Comparison of ENCODE assay signal across 30 cellular contexts in genomic region chr2:201980946-201981345, GRCh38.
"Had no signal": no experiment of that assay in that cellular context is flagged by ENCODE, and none has a peak within 500 bp of the region (broad histone marks: within the 10 kb centered on the region; RNA-seq: fewer than 3 reads in every experiment).

No MANE protein-coding gene starts in this region.

- ATAC-seq: activated CD4-positive, alpha-beta T cell treated with anti-CD3 and anti-CD28 coated beads for 36 hours; activated CD4-positive, CD25-positive, alpha-beta regulatory T cell treated with anti-CD3 and anti-CD28 coated beads, Interleukin-2, amount 50 U/mL, for 24 hours; activated CD8-positive, alpha-beta T cell treated with anti-CD3 and anti-CD28 coated beads, Interleukin-2, amount 10 ng/mL, durations not matched to agents 7 days and 5 days; activated naive CD8-positive, alpha-beta T cell treated with anti-CD3 and anti-CD28 coated beads, Interleukin-2, amount 50 U/mL, for 24 hours; Panc1; WTC11 had no signal

- DNase-seq: activated CD4-positive, alpha-beta T cell treated with anti-CD3 and anti-CD28 coated beads for 36 hours; activated CD4-positive, alpha-beta T cell treated with anti-CD3 and anti-CD28 coated beads, Interleukin-2, amount 10 ng/mL, durations not matched to agents 7 days and 5 days; activated CD4-positive, alpha-beta T cell treated with anti-CD3 and anti-CD28 coated beads, Interleukin-2, amount 50 U/mL, for 48 hours; activated CD8-positive, alpha-beta T cell treated with anti-CD3 and anti-CD28 coated beads, Interleukin-2, amount 10 ng/mL, durations not matched to agents 7 days and 5 days; activated gamma-delta T cell treated with Interleukin-2 at 50 U/mL for 16 hours; activated naive CD4-positive, alpha-beta T cell treated with anti-CD3 and anti-CD28 coated beads for 36 hours; activated naive CD8-positive, alpha-beta T cell treated with anti-CD3 and anti-CD28 coated beads, Interleukin-2, amount 50 U/mL, for 24 hours; activated T-cell treated with anti-CD3 and anti-CD28 coated beads, Interleukin-2, amount 50 U/mL, for 24 hours; amniotic stem cell; aorta; brain microvascular endothelial cell; Kasumi-1; KG1; MG63; NCI-H1092; NCI-H1436 treated with DMSO at 0.1 percent for 48 hours; NCI-H1694 treated with DMSO at 0.1 percent for 48 hours; NCI-H2029; NCI-H345; NCI-H524 treated with DMSO at 0.1 percent for 48 hours; SHP77; SJCRH30 had no signal

- H3K9me3 Mint-ChIP-seq: activated CD4-positive, alpha-beta T cell treated with anti-CD3 and anti-CD28 coated beads, Interleukin-2, amount 10 ng/mL, durations not matched to agents 7 days and 5 days; activated naive CD4-positive, alpha-beta T cell treated with anti-CD3 and anti-CD28 coated beads for 36 hours; activated naive CD8-positive, alpha-beta T cell treated with anti-CD3 and anti-CD28 coated beads, Interleukin-2, amount 50 U/mL, for 24 hours; activated T-cell treated with anti-CD3 and anti-CD28 coated beads, Interleukin-2, amount 50 U/mL, for 24 hours; central memory CD8-positive, alpha-beta T cell; T-helper 2 cell treated with Interferon-gamma antibody and Interleukin-4, amounts not matched to agents 5 μg/mL and 100 μg/mL, for 36 hours; WTC11 had no signal

- H3K27ac ChIP-seq: brain microvascular endothelial cell, cardiac muscle cell, SJCRH30, SK-N-MC had no signal

- H3K9me3 ChIP-seq: MG63, SJCRH30 had no signal

- H3K36me3 Mint-ChIP-seq: activated naive CD8-positive, alpha-beta T cell; WTC11 had no signal

- H3K36me3 ChIP-seq: brain microvascular endothelial cell, cardiac muscle cell, MG63, SJCRH30 had no signal

- H3K4me1 ChIP-seq: SJCRH30 had no signal

- H3K27me3 ChIP-seq: brain microvascular endothelial cell, MG63, SJCRH30 had no signal

- H3K27ac Mint-ChIP-seq: activated CD4-positive, alpha-beta T cell treated with anti-CD3 and anti-CD28 coated beads for 36 hours; activated CD4-positive, alpha-beta T cell treated with anti-CD3 and anti-CD28 coated beads, Interleukin-2, amount 10 ng/mL, durations not matched to agents 7 days and 5 days; activated CD8-positive, alpha-beta T cell treated with anti-CD3 and anti-CD28 coated beads, Interleukin-2, amount 10 ng/mL, durations not matched to agents 7 days and 5 days; activated naive CD4-positive, alpha-beta T cell treated with anti-CD3 and anti-CD28 coated beads for 36 hours; activated naive CD8-positive, alpha-beta T cell; activated naive CD8-positive, alpha-beta T cell treated with anti-CD3 and anti-CD28 coated beads, Interleukin-2, amount 50 U/mL, for 24 hours; activated T-cell treated with anti-CD3 and anti-CD28 coated beads, Interleukin-2, amount 50 U/mL, for 24 hours; T-helper 2 cell treated with Interferon-gamma antibody and Interleukin-4, amounts not matched to agents 5 μg/mL and 100 μg/mL, for 36 hours; WTC11 had no signal

- H3K4me1 Mint-ChIP-seq: activated CD4-positive, alpha-beta T cell treated with anti-CD3 and anti-CD28 coated beads for 36 hours; activated CD4-positive, alpha-beta T cell treated with anti-CD3 and anti-CD28 coated beads, Interleukin-2, amount 10 ng/mL, durations not matched to agents 7 days and 5 days; activated naive CD8-positive, alpha-beta T cell treated with anti-CD3 and anti-CD28 coated beads, Interleukin-2, amount 50 U/mL, for 24 hours; central memory CD8-positive, alpha-beta T cell had no signal

- H3K4me3 ChIP-seq: cardiac muscle cell, MG63, SJCRH30, SK-N-MC had no signal

- H3K27me3 Mint-ChIP-seq: activated naive CD8-positive, alpha-beta T cell had no signal

- H3K4me3 Mint-ChIP-seq: activated CD4-positive, alpha-beta T cell treated with anti-CD3 and anti-CD28 coated beads for 36 hours; activated CD4-positive, alpha-beta T cell treated with anti-CD3 and anti-CD28 coated beads, Interleukin-2, amount 10 ng/mL, durations not matched to agents 7 days and 5 days; activated CD8-positive, alpha-beta T cell treated with anti-CD3 and anti-CD28 coated beads, Interleukin-2, amount 10 ng/mL, durations not matched to agents 7 days and 5 days; activated naive CD4-positive, alpha-beta T cell treated with anti-CD3 and anti-CD28 coated beads for 36 hours; activated naive CD8-positive, alpha-beta T cell; activated naive CD8-positive, alpha-beta T cell treated with anti-CD3 and anti-CD28 coated beads, Interleukin-2, amount 50 U/mL, for 24 hours; activated T-cell treated with anti-CD3 and anti-CD28 coated beads, Interleukin-2, amount 50 U/mL, for 24 hours; central memory CD8-positive, alpha-beta T cell; T-helper 2 cell treated with Interferon-gamma antibody and Interleukin-4, amounts not matched to agents 5 μg/mL and 100 μg/mL, for 36 hours; WTC11 had no signal
